In genomic region chr3:39011191-39011736, GRCh38 we compare ENCODE assay signal across 15 cellular contexts.
A peak's percentile ranks its signal among the peaks of the same experiment; 100 is the strongest.
DNase-seq lines count a peak whose midpoint lies in the region; ATAC-seq and TF ChIP-seq lines count a peak whose summit lies in the region.
"Had no signal": no experiment of that assay in that cellular context is flagged by ENCODE, and none has a peak within 500 bp of the region (broad histone marks: within the 10 kb centered on the region; RNA-seq: fewer than 3 reads in every experiment).

No MANE protein-coding gene starts in this region.

- H3K9me3 Mint-ChIP-seq in dendritic cell treated with granulocyte-macrophage colony-stimulating factor and Interleukin-4, amounts not matched to agents 40 ng/mL and 50 ng/mL, for 4 days = no peaks in the 10 kb centered on the region

- H3K4me3 Mint-ChIP-seq in dendritic cell treated with granulocyte-macrophage colony-stimulating factor and Interleukin-4, amounts not matched to agents 40 ng/mL and 50 ng/mL, for 4 days = no peak overlapping the region

- H3K36me3 Mint-ChIP-seq in dendritic cell treated with granulocyte-macrophage colony-stimulating factor and Interleukin-4, amounts not matched to agents 40 ng/mL and 50 ng/mL, for 4 days (ENCODE audit: low read depth) = no peaks in the 10 kb centered on the region

- H3K27me3 Mint-ChIP-seq in dendritic cell treated with granulocyte-macrophage colony-stimulating factor and Interleukin-4, amounts not matched to agents 40 ng/mL and 50 ng/mL, for 4 days = no peaks in the 10 kb centered on the region

- DNase-seq in CD1c-positive myeloid dendritic cell (ENCODE audit: extremely low spot score) (peak; percentile 22), NB4 (ENCODE audit: low read depth) (peak; percentile 28), SIG-M5 treated with dmso at 0.1 percent for 504 hours (lab: John Stamatoyannopoulos, UW; ENCODE audit: unreplicated experiment) (peak; percentile 55), GM03348 (ENCODE audit: low spot score) (no peak), NCI-H345 treated with DMSO at 0.1 percent for 48 hours (lab: John Stamatoyannopoulos, UW; ENCODE audit: unreplicated experiment) (no peak)
- DNase-seq: COR-L47, DMS153, EL, NCI-H2107, NCI-H446, SHP77 treated with DMSO at 0.1 percent for 48 hours, SW 1271 had no signal

- H3K27ac Mint-ChIP-seq in dendritic cell treated with granulocyte-macrophage colony-stimulating factor and Interleukin-4, amounts not matched to agents 40 ng/mL and 50 ng/mL, for 4 days = peak overlapping the region; percentile 79

- H3K4me3 ChIP-seq in NB4 (ENCODE audit: low read depth, low read length) = no peak overlapping the region

- ATAC-seq in GM18498 (IDR thresholded peaks at IDR 0.05; ENCODE audit: unreplicated experiment) (no peak), GM19023 (IDR thresholded peaks at IDR 0.05; ENCODE audit: unreplicated experiment) (no peak)

- peaks cover 31% of the 10 kb centered on the region for H3K4me1 Mint-ChIP-seq in dendritic cell treated with granulocyte-macrophage colony-stimulating factor and Interleukin-4, amounts not matched to agents 40 ng/mL and 50 ng/mL, for 4 days (ENCODE audit: low read depth)

- no peak for TF ChIP-seq CTCF in NB4 (IDR thresholded peaks at IDR 0.05; ENCODE audit: low read depth, low read length)

- intact Hi-C loops in dendritic cell treated with granulocyte-macrophage colony-stimulating factor and Interleukin-4, amounts not matched to agents 40 ng/mL and 50 ng/mL, for 4 days (cut with micrococcal nuclease) = no loop called here

- no peak for TF ChIP-seq POLR2A in NB4 (IDR thresholded peaks at IDR 0.05; ENCODE audit: extremely low read depth, insufficient read length)

Comparison
In these comparisons a context has a peak if more than half of its experiments do, and no peak if none do; other contexts are left out.
1. DNase-seq: peak in CD1c-positive myeloid dendritic cell (single experiment), NB4 (single experiment) and SIG-M5 treated with dmso at 0.1 percent for 504 hours (single experiment); none in GM03348 (single experiment) and NCI-H345 treated with DMSO at 0.1 percent for 48 hours (single experiment).